ENCODE assay signal across 9 cellular contexts in the genomic region with DNA sequence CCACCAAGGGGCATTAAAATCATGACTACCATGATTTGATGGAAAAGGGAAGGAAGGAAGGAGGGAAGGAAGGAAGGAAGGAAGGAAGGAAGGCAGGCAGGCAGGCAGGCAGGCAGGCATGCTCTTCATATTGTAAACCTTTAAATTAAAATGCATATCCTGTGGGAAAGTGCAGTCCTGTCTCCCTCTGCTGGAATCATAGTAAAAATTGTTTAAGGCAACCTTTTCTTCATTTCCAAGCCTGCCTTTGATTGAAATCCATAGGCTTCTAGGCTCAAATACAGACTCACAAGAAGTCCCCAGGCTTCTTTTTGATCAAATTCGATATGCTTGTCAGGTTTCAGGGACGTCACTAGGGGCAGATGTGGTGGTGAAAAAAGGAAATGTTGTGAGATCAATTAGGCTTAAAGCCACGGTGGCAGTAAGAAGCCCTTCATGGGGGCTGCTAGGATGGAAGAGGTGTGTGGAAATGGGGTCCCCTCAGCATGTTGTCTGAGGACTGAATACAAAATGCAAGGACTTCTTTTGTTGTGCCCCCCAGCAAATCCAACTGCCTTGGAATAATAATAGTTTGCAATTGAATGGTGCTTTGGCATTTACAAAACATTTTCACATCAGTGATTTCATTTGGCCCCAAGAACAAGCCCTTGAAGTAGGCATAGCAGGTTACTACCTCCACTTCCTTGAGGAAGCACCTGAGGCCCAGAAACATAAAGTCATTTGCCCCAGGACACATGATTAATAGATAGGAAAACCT. TPM values are rescaled to one million over a fixed set of nuclear protein-coding genes. Genes with fewer than 3 reads are reported as not detected.
DNase-seq lines count a peak whose midpoint lies in the region; ATAC-seq and TF ChIP-seq lines count a peak whose summit lies in the region.
"Had no signal": no experiment of that assay in that cellular context is flagged by ENCODE, and none has a peak within 500 bp of the region (broad histone marks: within the 10 kb centered on the region; RNA-seq: fewer than 3 reads in every experiment).

No MANE protein-coding gene starts in this region.

- H3K9me3 Mint-ChIP-seq in activated naive CD8-positive, alpha-beta T cell treated with anti-CD3 and anti-CD28 coated beads, Interleukin-2, amount 10 ng/mL, durations not matched to agents 7 days and 5 days, result no peaks in the 10 kb centered on the region
- no peaks in the 10 kb centered on the region for H3K9me3 Mint-ChIP-seq in activated naive CD8-positive, alpha-beta T cell treated with anti-CD3 and anti-CD28 coated beads for 36 hours
- no peaks in the 10 kb centered on the region for H3K9me3 Mint-ChIP-seq in activated CD4-positive, alpha-beta memory T cell treated with anti-CD3 and anti-CD28 coated beads, Interleukin-2, amount 10 ng/mL, durations not matched to agents 7 days and 5 days
- H3K9me3 Mint-ChIP-seq: activated naive CD4-positive, alpha-beta T cell treated with anti-CD3 and anti-CD28 coated beads, Interleukin-2, amount 50 U/mL, for 24 hours had no signal

- no peak overlapping the region for H3K4me3 Mint-ChIP-seq in activated naive CD8-positive, alpha-beta T cell treated with anti-CD3 and anti-CD28 coated beads, Interleukin-2, amount 10 ng/mL, durations not matched to agents 7 days and 5 days
- no peak overlapping the region for H3K4me3 Mint-ChIP-seq in activated naive CD8-positive, alpha-beta T cell treated with anti-CD3 and anti-CD28 coated beads for 36 hours
- no peak overlapping the region for H3K4me3 Mint-ChIP-seq in activated CD4-positive, alpha-beta memory T cell treated with anti-CD3 and anti-CD28 coated beads, Interleukin-2, amount 10 ng/mL, durations not matched to agents 7 days and 5 days
- H3K4me3 Mint-ChIP-seq: activated naive CD4-positive, alpha-beta T cell treated with anti-CD3 and anti-CD28 coated beads, Interleukin-2, amount 50 U/mL, for 24 hours had no signal

- no peak overlapping the region for H3K27ac Mint-ChIP-seq in activated naive CD8-positive, alpha-beta T cell treated with anti-CD3 and anti-CD28 coated beads, Interleukin-2, amount 10 ng/mL, durations not matched to agents 7 days and 5 days
- H3K27ac Mint-ChIP-seq in activated naive CD8-positive, alpha-beta T cell treated with anti-CD3 and anti-CD28 coated beads for 36 hours, result no peak overlapping the region
- no peak overlapping the region for H3K27ac Mint-ChIP-seq in activated CD4-positive, alpha-beta memory T cell treated with anti-CD3 and anti-CD28 coated beads, Interleukin-2, amount 10 ng/mL, durations not matched to agents 7 days and 5 days
- H3K27ac Mint-ChIP-seq: activated naive CD4-positive, alpha-beta T cell treated with anti-CD3 and anti-CD28 coated beads, Interleukin-2, amount 50 U/mL, for 24 hours had no signal

- no peak for TF ChIP-seq POLR2A in gastrocnemius medialis (IDR thresholded peaks at IDR 0.05)

- H2AFZ ChIP-seq in SU-DHL-6 (ENCODE audit: low read depth, low read length, severe bottlenecking), result no peak overlapping the region

- H3K4me3 ChIP-seq in SU-DHL-6 (ENCODE audit: insufficient read depth, low read length, poor library complexity, severe bottlenecking), result no peak overlapping the region
- no peak overlapping the region for H3K4me3 ChIP-seq in gastrocnemius medialis

- H3K27me3 ChIP-seq in SU-DHL-6 (ENCODE audit: low read length), result no peaks in the 10 kb centered on the region
- H3K27me3 ChIP-seq in gastrocnemius medialis, result no peaks in the 10 kb centered on the region

- H3F3A ChIP-seq in SU-DHL-6 (ENCODE audit: insufficient read depth), result no peaks in the 10 kb centered on the region

- in situ Hi-C loops in gastrocnemius medialis (cut with MboI; ENCODE audit: low sequenced_read_pairs in 4 of 4), result loop anchor here (5.0 to 10.0 kb wide), 3 partner anchors 118 to 260 kb away; no protein-coding TSS in a partner anchor

- no peaks in the 10 kb centered on the region for H3K9me3 ChIP-seq in SU-DHL-6 (ENCODE audit: insufficient read depth, low read length)
- H3K9me3 ChIP-seq in gastrocnemius medialis, result no peaks in the 10 kb centered on the region

- H3K4me2 ChIP-seq in SU-DHL-6 (ENCODE audit: low read depth, low read length, poor library complexity, severe bottlenecking), result no peak overlapping the region

- ATAC-seq in activated naive CD8-positive, alpha-beta T cell treated with anti-CD3 and anti-CD28 coated beads, Interleukin-2, amount 10 ng/mL, durations not matched to agents 7 days and 5 days (ENCODE audit: low read depth), result peak; percentile 7
- ATAC-seq in gastrocnemius medialis, result peak; percentile 70 to 74
- ATAC-seq in HG03571 (IDR thresholded peaks at IDR 0.05; ENCODE audit: unreplicated experiment), result no peak

- no peak overlapping the region for H3K27ac ChIP-seq in SU-DHL-6 (ENCODE audit: low read depth, low read length)
- H3K27ac ChIP-seq in gastrocnemius medialis, result no peak overlapping the region

- POLR2A ChIA-PET in activated naive CD8-positive, alpha-beta T cell treated with anti-CD3 and anti-CD28 coated beads, Interleukin-2, amount 10 ng/mL, durations not matched to agents 7 days and 5 days (lab: Charles Lee), result no interaction called here
- POLR2A ChIA-PET in activated CD4-positive, alpha-beta memory T cell treated with anti-CD3 and anti-CD28 coated beads, Interleukin-2, amount 10 ng/mL, durations not matched to agents 7 days and 5 days (lab: Charles Lee), result no interaction called here

- no peak for DNase-seq in activated naive CD8-positive, alpha-beta T cell treated with anti-CD3 and anti-CD28 coated beads, Interleukin-2, amount 10 ng/mL, durations not matched to agents 7 days and 5 days
- no peak for DNase-seq in activated naive CD8-positive, alpha-beta T cell treated with anti-CD3 and anti-CD28 coated beads for 36 hours
- DNase-seq in NCI-H1092 treated with DMSO at 0.1 percent for 48 hours (lab: John Stamatoyannopoulos, UW) (peak; percentile 42), glomerular endothelial cell (ENCODE audit: extremely low read depth, low read depth, low spot score) (peak; percentile 39), gastrocnemius medialis (no peak)
- no peak for DNase-seq in activated CD4-positive, alpha-beta memory T cell treated with anti-CD3 and anti-CD28 coated beads, Interleukin-2, amount 10 ng/mL, durations not matched to agents 7 days and 5 days

- no peaks in the 10 kb centered on the region for H3K9me2 ChIP-seq in SU-DHL-6 (replicated peaks; ENCODE audit: insufficient read depth, low read length)

- H3K79me2 ChIP-seq in SU-DHL-6 (ENCODE audit: insufficient read depth, low read length), result no peaks in the 10 kb centered on the region

- H3K36me3 ChIP-seq in SU-DHL-6 (ENCODE audit: low read length) (no peaks in the 10 kb centered on the region), gastrocnemius medialis (no peaks in the 10 kb centered on the region)

- peaks cover 34% of the 10 kb centered on the region for H3K4me1 Mint-ChIP-seq in activated naive CD8-positive, alpha-beta T cell treated with anti-CD3 and anti-CD28 coated beads, Interleukin-2, amount 10 ng/mL, durations not matched to agents 7 days and 5 days
- peaks cover 20% of the 10 kb centered on the region for H3K4me1 Mint-ChIP-seq in activated naive CD8-positive, alpha-beta T cell treated with anti-CD3 and anti-CD28 coated beads for 36 hours
- H3K4me1 Mint-ChIP-seq in activated CD4-positive, alpha-beta memory T cell treated with anti-CD3 and anti-CD28 coated beads, Interleukin-2, amount 10 ng/mL, durations not matched to agents 7 days and 5 days, result peaks cover 10% of the 10 kb centered on the region

- peak; percentile 15 for TF ChIP-seq CTCF in SU-DHL-6 (IDR thresholded peaks at IDR 0.05; ENCODE audit: insufficient read depth, low read length, poor library complexity, severe bottlenecking)
- TF ChIP-seq CTCF in gastrocnemius medialis (IDR thresholded peaks at IDR 0.05 in 4 of 5, conservative IDR thresholded peaks at IDR 0.05 in 1 of 5), result peak; percentile 65 to 84 (median 67)

- peaks cover 3% of the 10 kb centered on the region for H3K36me3 Mint-ChIP-seq in activated naive CD8-positive, alpha-beta T cell treated with anti-CD3 and anti-CD28 coated beads, Interleukin-2, amount 10 ng/mL, durations not matched to agents 7 days and 5 days
- no peaks in the 10 kb centered on the region for H3K36me3 Mint-ChIP-seq in activated naive CD8-positive, alpha-beta T cell treated with anti-CD3 and anti-CD28 coated beads for 36 hours
- H3K36me3 Mint-ChIP-seq in activated CD4-positive, alpha-beta memory T cell treated with anti-CD3 and anti-CD28 coated beads, Interleukin-2, amount 10 ng/mL, durations not matched to agents 7 days and 5 days (ENCODE audit: low read depth), result no peaks in the 10 kb centered on the region
- H3K36me3 Mint-ChIP-seq: activated naive CD4-positive, alpha-beta T cell treated with anti-CD3 and anti-CD28 coated beads, Interleukin-2, amount 50 U/mL, for 24 hours had no signal

- CTCF ChIA-PET in activated CD4-positive, alpha-beta memory T cell treated with anti-CD3 and anti-CD28 coated beads, Interleukin-2, amount 10 ng/mL, durations not matched to agents 7 days and 5 days (lab: Charles Lee), result interaction anchor here (1.9 to 2.7 kb wide), 2 partner anchors 260 kb away, joined by 15 to 17 read pairs; no protein-coding TSS in a partner anchor

- intact Hi-C loops in gastrocnemius medialis (cut with DNase I; ENCODE audit: low total_unique reads), result loop anchor here (1.0 kb wide), 2 partner anchors 120 to 260 kb away; no protein-coding TSS in a partner anchor

- peaks cover 0 to 3% of the 10 kb centered on the region in 2 donors for H3K4me1 ChIP-seq in gastrocnemius medialis

- peaks cover 25% of the 10 kb centered on the region for H3K27me3 Mint-ChIP-seq in activated naive CD8-positive, alpha-beta T cell treated with anti-CD3 and anti-CD28 coated beads, Interleukin-2, amount 10 ng/mL, durations not matched to agents 7 days and 5 days
- H3K27me3 Mint-ChIP-seq in activated naive CD8-positive, alpha-beta T cell treated with anti-CD3 and anti-CD28 coated beads for 36 hours, result peaks cover 7% of the 10 kb centered on the region
- peaks cover 20% of the 10 kb centered on the region for H3K27me3 Mint-ChIP-seq in activated CD4-positive, alpha-beta memory T cell treated with anti-CD3 and anti-CD28 coated beads, Interleukin-2, amount 10 ng/mL, durations not matched to agents 7 days and 5 days

- no peak overlapping the region for H3K9ac ChIP-seq in SU-DHL-6 (ENCODE audit: low read length)

- no peaks in the 10 kb centered on the region for H4K20me1 ChIP-seq in SU-DHL-6 (ENCODE audit: low read depth, low read length)

RNA-seq across cellular contexts. Expression of a gene that starts 25.6 kb away (rescaled TPM):
- total RNA-seq in activated naive CD8-positive, alpha-beta T cell treated with anti-CD3 and anti-CD28 coated beads, Interleukin-2, amount 10 ng/mL, durations not matched to agents 7 days and 5 days, result not detected
- total RNA-seq in activated naive CD8-positive, alpha-beta T cell treated with anti-CD3 and anti-CD28 coated beads for 36 hours, result not detected
- total RNA-seq in glomerular endothelial cell, result not detected in 2 replicates
- total RNA-seq in gastrocnemius medialis, result under 1 TPM in 2 of 4 donors, not detected in 2; 0.20 to 0.25 TPM
- not detected for total RNA-seq in activated CD4-positive, alpha-beta memory T cell treated with anti-CD3 and anti-CD28 coated beads, Interleukin-2, amount 10 ng/mL, durations not matched to agents 7 days and 5 days

Comparison
In these comparisons a context has a peak if more than half of its experiments do, and no peak if none do; other contexts are left out.
1. DNase-seq: peak in NCI-H1092 treated with DMSO at 0.1 percent for 48 hours (single experiment) and glomerular endothelial cell (single experiment); none in activated naive CD8-positive, alpha-beta T cell treated with anti-CD3 and anti-CD28 coated beads, Interleukin-2, amount 10 ng/mL, durations not matched to agents 7 days and 5 days (single experiment), activated naive CD8-positive, alpha-beta T cell treated with anti-CD3 and anti-CD28 coated beads for 36 hours (single experiment), gastrocnemius medialis (0 of 2) and activated CD4-positive, alpha-beta memory T cell treated with anti-CD3 and anti-CD28 coated beads, Interleukin-2, amount 10 ng/mL, durations not matched to agents 7 days and 5 days (single experiment).